ENCODE assay signal across 16 cellular contexts in the genomic region with DNA sequence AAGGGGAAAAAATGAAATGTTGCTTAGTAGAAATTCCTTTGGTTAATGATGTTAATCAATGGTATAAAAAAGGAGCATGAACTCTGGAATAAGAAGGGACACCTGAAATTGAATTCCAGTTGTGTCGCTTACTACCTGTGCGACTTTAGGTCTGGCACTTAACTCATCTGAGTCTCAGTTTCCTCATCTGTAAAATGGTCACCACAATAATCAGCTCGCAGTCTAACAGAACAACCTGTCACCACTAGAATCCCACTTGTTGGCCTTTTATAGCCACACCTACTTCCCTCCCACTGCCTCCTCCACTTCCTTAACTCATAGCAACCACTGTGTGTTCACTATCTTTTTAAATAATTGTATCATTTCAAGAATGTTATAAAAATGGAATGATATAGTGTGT. TPM values are rescaled to one million over a fixed set of nuclear protein-coding genes. Genes with fewer than 3 reads are reported as not detected.
"Had no signal": no experiment of that assay in that cellular context is flagged by ENCODE, and none has a peak within 500 bp of the region (broad histone marks: within the 10 kb centered on the region; RNA-seq: fewer than 3 reads in every experiment).

No MANE protein-coding gene starts in this region.

- DNase-seq: KBM-7, MV-4-11, NCI-H1048, NCI-H1105, NCI-H1436 treated with DMSO at 0.1 percent for 48 hours, NCI-H187 treated with DMSO at 0.1 percent for 48 hours, NCI-H2029 treated with DMSO at 0.1 percent for 48 hours, NCI-H446 treated with DMSO at 0.1 percent for 48 hours, NCI-H510A treated with DMSO at 0.1 percent for 48 hours, SHP77 had no signal

- FAIRE-seq: HTR-8/SVneo had no signal

- H3K27ac ChIP-seq: HL-60, RWPE1 had no signal

RNA-seq across cellular contexts. Expression of gene PLAAT1, which starts 2.5 kb away (rescaled TPM):
- total RNA-seq: LHCN-M2; T-helper 1 cell treated with Interleukin-12 subunit alpha and Interleukin-12 subunit beta and Interleukin-4 antibody, amounts not matched to agents 30 ng/mL and 1 ng/mL, for 36 hours had no signal
- polyA plus RNA-seq: IgD-negative memory B cell had no signal
